In the genomic region with DNA sequence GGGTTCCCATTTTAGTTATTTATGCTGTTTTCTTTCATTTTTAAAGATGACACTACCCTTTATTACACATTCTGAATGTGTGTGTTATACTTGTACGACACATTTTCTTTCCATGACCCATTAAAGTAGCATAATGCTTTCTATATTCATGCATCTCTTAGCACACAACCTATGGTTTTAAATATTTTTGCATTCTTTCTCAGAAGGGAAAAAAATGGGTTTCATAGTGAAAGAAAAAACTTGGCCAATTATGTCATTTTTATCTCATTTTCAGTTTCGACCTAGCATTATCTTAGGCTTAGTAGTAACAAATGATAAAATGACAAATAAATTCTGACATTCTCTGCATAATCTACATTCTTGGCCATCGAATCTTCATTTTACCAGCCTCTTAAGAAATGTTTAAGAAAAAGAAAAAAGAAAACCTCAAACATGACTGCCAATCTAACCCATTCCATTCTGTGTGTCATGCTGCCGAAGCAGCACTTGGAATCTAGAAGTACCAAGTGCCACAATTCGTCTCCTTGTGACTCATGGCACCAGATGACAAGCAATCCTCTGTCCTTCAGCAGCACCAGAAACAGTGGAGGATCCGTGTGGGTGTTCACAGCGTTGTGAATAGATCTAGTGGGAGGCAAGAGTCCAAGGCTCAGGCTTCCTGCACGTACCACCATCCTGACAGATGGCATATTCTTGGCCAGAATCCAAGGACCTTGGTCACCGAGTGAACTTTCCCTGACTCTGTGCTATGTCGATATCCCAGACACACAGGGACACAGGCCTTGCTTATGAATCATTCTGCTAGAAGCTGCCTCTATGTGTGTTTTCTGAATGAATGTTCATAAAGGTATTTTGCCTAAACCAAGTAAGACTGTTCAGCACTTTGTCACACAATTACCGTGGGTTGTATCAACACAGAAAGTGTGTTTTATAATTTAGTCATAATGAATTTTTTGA, we compare ENCODE assay signal across 1 cellular context.
A peak's percentile ranks its signal among the peaks of the same experiment; 100 is the strongest.
TF ChIP-seq lines count a peak whose summit lies in the region.

No MANE protein-coding gene starts in this region.

TF ChIP-seq in HepG2, 621 proteins besides CTCF, POLR2A, EP300 and RAD21 (continued from another document and continues in another):
- TF ChIP-seq, protein P1, sequence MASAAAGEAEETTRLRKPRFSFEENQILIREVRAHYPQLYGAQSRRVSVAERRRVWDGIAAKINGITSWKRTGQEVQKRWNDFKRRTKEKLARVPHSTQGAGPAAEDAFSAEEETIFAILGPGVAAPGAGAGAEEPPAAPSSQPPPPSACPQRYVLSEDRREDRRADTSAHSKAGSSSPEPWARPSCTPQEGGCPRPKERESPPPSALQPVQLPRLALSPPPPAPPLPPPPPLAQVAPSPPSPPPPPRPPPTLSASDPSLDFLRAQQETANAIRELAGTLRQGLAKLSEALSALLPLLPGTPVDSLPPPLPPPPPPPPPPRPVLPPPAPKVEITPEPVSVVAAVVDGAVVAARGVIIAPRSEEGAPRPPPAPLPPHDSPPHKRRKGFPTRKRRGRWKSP (CRISPR knock-in tag; IDR thresholded peaks at IDR 0.05), result no peak
- TF ChIP-seq ZNF713 (CRISPR knock-in tag; IDR thresholded peaks at IDR 0.05), result no peak
- no peak for TF ChIP-seq ZNF530 (CRISPR knock-in tag; IDR thresholded peaks at IDR 0.05; ENCODE audit: low read depth)
- TF ChIP-seq NR1H2 (CRISPR knock-in tag; IDR thresholded peaks at IDR 0.05; ENCODE audit: borderline replicate concordance, low read depth), result no peak
- TF ChIP-seq ZNF788 (CRISPR knock-in tag; IDR thresholded peaks at IDR 0.05; ENCODE audit: borderline replicate concordance), result peak; percentile 56; the same call in 1 of the 2 replicates
- peak; percentile 39; the same call in 1 of the 2 replicates for TF ChIP-seq ZFP82 (CRISPR knock-in tag; IDR thresholded peaks at IDR 0.05; ENCODE audit: borderline replicate concordance)
- no peak for TF ChIP-seq SP2 (CRISPR knock-in tag; IDR thresholded peaks at IDR 0.05)
- TF ChIP-seq, protein P2, sequence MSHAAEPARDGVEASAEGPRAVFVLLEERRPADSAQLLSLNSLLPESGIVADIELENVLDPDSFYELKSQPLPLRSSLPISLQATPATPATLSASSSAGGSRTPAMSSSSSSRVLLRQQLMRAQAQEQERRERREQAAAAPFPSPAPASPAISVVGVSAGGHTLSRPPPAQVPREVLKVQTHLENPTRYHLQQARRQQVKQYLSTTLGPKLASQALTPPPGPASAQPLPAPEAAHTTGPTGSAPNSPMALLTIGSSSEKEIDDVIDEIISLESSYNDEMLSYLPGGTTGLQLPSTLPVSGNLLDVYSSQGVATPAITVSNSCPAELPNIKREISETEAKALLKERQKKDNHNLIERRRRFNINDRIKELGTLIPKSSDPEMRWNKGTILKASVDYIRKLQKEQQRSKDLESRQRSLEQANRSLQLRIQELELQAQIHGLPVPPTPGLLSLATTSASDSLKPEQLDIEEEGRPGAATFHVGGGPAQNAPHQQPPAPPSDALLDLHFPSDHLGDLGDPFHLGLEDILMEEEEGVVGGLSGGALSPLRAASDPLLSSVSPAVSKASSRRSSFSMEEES (CRISPR knock-in tag; IDR thresholded peaks at IDR 0.05), result no peak
- TF ChIP-seq, protein P3, sequence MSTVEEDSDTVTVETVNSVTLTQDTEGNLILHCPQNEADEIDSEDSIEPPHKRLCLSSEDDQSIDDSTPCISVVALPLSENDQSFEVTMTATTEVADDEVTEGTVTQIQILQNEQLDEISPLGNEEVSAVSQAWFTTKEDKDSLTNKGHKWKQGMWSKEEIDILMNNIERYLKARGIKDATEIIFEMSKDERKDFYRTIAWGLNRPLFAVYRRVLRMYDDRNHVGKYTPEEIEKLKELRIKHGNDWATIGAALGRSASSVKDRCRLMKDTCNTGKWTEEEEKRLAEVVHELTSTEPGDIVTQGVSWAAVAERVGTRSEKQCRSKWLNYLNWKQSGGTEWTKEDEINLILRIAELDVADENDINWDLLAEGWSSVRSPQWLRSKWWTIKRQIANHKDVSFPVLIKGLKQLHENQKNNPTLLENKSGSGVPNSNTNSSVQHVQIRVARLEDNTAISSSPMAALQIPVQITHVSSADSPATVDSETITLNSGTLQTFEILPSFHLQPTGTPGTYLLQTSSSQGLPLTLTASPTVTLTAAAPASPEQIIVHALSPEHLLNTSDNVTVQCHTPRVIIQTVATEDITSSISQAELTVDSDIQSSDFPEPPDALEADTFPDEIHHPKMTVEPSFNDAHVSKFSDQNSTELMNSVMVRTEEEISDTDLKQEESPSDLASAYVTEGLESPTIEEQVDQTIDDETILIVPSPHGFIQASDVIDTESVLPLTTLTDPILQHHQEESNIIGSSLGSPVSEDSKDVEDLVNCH (CRISPR knock-in tag; IDR thresholded peaks at IDR 0.05), result no peak
- no peak for TF ChIP-seq TCF7L2 (IDR thresholded peaks at IDR 0.05; ENCODE audit: low read depth, low read length)
- TF ChIP-seq, protein P4, sequence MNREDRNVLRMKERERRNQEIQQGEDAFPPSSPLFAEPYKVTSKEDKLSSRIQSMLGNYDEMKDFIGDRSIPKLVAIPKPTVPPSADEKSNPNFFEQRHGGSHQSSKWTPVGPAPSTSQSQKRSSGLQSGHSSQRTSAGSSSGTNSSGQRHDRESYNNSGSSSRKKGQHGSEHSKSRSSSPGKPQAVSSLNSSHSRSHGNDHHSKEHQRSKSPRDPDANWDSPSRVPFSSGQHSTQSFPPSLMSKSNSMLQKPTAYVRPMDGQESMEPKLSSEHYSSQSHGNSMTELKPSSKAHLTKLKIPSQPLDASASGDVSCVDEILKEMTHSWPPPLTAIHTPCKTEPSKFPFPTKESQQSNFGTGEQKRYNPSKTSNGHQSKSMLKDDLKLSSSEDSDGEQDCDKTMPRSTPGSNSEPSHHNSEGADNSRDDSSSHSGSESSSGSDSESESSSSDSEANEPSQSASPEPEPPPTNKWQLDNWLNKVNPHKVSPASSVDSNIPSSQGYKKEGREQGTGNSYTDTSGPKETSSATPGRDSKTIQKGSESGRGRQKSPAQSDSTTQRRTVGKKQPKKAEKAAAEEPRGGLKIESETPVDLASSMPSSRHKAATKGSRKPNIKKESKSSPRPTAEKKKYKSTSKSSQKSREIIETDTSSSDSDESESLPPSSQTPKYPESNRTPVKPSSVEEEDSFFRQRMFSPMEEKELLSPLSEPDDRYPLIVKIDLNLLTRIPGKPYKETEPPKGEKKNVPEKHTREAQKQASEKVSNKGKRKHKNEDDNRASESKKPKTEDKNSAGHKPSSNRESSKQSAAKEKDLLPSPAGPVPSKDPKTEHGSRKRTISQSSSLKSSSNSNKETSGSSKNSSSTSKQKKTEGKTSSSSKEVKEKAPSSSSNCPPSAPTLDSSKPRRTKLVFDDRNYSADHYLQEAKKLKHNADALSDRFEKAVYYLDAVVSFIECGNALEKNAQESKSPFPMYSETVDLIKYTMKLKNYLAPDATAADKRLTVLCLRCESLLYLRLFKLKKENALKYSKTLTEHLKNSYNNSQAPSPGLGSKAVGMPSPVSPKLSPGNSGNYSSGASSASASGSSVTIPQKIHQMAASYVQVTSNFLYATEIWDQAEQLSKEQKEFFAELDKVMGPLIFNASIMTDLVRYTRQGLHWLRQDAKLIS (CRISPR knock-in tag; IDR thresholded peaks at IDR 0.05), result no peak
- 0 out of 2 replicates have a peak, but pooled peaks have one; percentile 22 for TF ChIP-seq ZNF780A (CRISPR knock-in tag; IDR thresholded peaks at IDR 0.05)
- TF ChIP-seq KDM4B (CRISPR knock-in tag; IDR thresholded peaks at IDR 0.05), result peak; percentile 40; the same call in 1 of the 2 replicates
- peak; percentile 88 for TF ChIP-seq ZNF598 (CRISPR knock-in tag; IDR thresholded peaks at IDR 0.05; ENCODE audit: borderline replicate concordance)
- peak; percentile 39 for TF ChIP-seq KMT2B (CRISPR knock-in tag; IDR thresholded peaks at IDR 0.05)
- TF ChIP-seq GATAD1 (CRISPR knock-in tag; IDR thresholded peaks at IDR 0.05), result peak; percentile 49; the same call in 1 of the 2 replicates
- no peak for TF ChIP-seq ZZZ3 (CRISPR knock-in tag; IDR thresholded peaks at IDR 0.05; ENCODE audit: borderline replicate concordance)
- no peak for TF ChIP-seq ZNF775 (CRISPR knock-in tag; IDR thresholded peaks at IDR 0.05; ENCODE audit: borderline replicate concordance)
- TF ChIP-seq, protein P5, sequence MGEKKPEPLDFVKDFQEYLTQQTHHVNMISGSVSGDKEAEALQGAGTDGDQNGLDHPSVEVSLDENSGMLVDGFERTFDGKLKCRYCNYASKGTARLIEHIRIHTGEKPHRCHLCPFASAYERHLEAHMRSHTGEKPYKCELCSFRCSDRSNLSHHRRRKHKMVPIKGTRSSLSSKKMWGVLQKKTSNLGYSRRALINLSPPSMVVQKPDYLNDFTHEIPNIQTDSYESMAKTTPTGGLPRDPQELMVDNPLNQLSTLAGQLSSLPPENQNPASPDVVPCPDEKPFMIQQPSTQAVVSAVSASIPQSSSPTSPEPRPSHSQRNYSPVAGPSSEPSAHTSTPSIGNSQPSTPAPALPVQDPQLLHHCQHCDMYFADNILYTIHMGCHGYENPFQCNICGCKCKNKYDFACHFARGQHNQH (CRISPR knock-in tag; IDR thresholded peaks at IDR 0.05), result peak; percentile 98
- no peak for TF ChIP-seq ZNF749 (CRISPR knock-in tag; IDR thresholded peaks at IDR 0.05; ENCODE audit: borderline replicate concordance)
- peak; percentile 63; the same call in 1 of the 2 replicates for TF ChIP-seq FOSL1 (CRISPR knock-in tag; IDR thresholded peaks at IDR 0.05; ENCODE audit: borderline replicate concordance)
- no peak for TF ChIP-seq ZNF777 (CRISPR knock-in tag; IDR thresholded peaks at IDR 0.05)
- no peak for TF ChIP-seq TCF12 (IDR thresholded peaks at IDR 0.05)
- 0 out of 2 replicates have a peak, but pooled peaks have one; percentile 49 for TF ChIP-seq TCF12 (CRISPR knock-in tag; IDR thresholded peaks at IDR 0.05)
- TF ChIP-seq ZNF572 (CRISPR knock-in tag; IDR thresholded peaks at IDR 0.05), result no peak
- TF ChIP-seq ZNF782 (CRISPR knock-in tag; IDR thresholded peaks at IDR 0.05; ENCODE audit: borderline replicate concordance), result no peak
- no peak for TF ChIP-seq ZNF235 (CRISPR knock-in tag; IDR thresholded peaks at IDR 0.05; ENCODE audit: borderline replicate concordance)
- no peak for TF ChIP-seq GTF3A (CRISPR knock-in tag; conservative IDR thresholded peaks at IDR 0.05)
- no peak for TF ChIP-seq ZNF776 (CRISPR knock-in tag; IDR thresholded peaks at IDR 0.05)
- TF ChIP-seq ZNF891 (CRISPR knock-in tag; IDR thresholded peaks at IDR 0.05), result no peak
- peak; percentile 68; the same call in 1 of the 2 replicates for TF ChIP-seq ZFP36L1 (CRISPR knock-in tag; IDR thresholded peaks at IDR 0.05)
- TF ChIP-seq HNF4G (IDR thresholded peaks at IDR 0.05; ENCODE audit: borderline replicate concordance, low read depth, low read length), result peak; percentile 74
- peak; percentile 79; the same call in 1 of the 2 replicates for TF ChIP-seq HNF4G (CRISPR knock-in tag; IDR thresholded peaks at IDR 0.05; ENCODE audit: borderline replicate concordance, low read depth)
- peak; percentile 73 for TF ChIP-seq ONECUT2 (CRISPR knock-in tag; IDR thresholded peaks at IDR 0.05)
- peak; percentile 86; the same call in 1 of the 2 replicates for TF ChIP-seq ZSCAN9 (CRISPR knock-in tag; IDR thresholded peaks at IDR 0.05; ENCODE audit: borderline replicate concordance)
- TF ChIP-seq PPARG (CRISPR knock-in tag; conservative IDR thresholded peaks at IDR 0.05), result peak; percentile 86
- no peak for TF ChIP-seq AGO2 (optimal IDR thresholded peaks at IDR 0.05; ENCODE audit: low read depth, low read length)
- no peak for TF ChIP-seq ZBTB7B (CRISPR knock-in tag; IDR thresholded peaks at IDR 0.05)
- peak; percentile 79 for TF ChIP-seq ZMAT3 (CRISPR knock-in tag; conservative IDR thresholded peaks at IDR 0.05)
- TF ChIP-seq ATAD3A (CRISPR knock-in tag; IDR thresholded peaks at IDR 0.05), result no peak
- TF ChIP-seq REL (CRISPR knock-in tag; conservative IDR thresholded peaks at IDR 0.05), result no peak
- TF ChIP-seq NONO (IDR thresholded peaks at IDR 0.05), result no peak
- TF ChIP-seq NONO (CRISPR knock-in tag; conservative IDR thresholded peaks at IDR 0.05), result no peak; the same call in 1 of the 2 replicates
- no peak; the same call in 1 of the 2 replicates for TF ChIP-seq SALL2 (CRISPR knock-in tag; IDR thresholded peaks at IDR 0.05)
- TF ChIP-seq, protein P6, sequence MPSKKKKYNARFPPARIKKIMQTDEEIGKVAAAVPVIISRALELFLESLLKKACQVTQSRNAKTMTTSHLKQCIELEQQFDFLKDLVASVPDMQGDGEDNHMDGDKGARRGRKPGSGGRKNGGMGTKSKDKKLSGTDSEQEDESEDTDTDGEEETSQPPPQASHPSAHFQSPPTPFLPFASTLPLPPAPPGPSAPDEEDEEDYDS (CRISPR knock-in tag; IDR thresholded peaks at IDR 0.05), result peak; percentile 69
- TF ChIP-seq ZNF121 (CRISPR knock-in tag; IDR thresholded peaks at IDR 0.05), result no peak
- TF ChIP-seq, protein P7, sequence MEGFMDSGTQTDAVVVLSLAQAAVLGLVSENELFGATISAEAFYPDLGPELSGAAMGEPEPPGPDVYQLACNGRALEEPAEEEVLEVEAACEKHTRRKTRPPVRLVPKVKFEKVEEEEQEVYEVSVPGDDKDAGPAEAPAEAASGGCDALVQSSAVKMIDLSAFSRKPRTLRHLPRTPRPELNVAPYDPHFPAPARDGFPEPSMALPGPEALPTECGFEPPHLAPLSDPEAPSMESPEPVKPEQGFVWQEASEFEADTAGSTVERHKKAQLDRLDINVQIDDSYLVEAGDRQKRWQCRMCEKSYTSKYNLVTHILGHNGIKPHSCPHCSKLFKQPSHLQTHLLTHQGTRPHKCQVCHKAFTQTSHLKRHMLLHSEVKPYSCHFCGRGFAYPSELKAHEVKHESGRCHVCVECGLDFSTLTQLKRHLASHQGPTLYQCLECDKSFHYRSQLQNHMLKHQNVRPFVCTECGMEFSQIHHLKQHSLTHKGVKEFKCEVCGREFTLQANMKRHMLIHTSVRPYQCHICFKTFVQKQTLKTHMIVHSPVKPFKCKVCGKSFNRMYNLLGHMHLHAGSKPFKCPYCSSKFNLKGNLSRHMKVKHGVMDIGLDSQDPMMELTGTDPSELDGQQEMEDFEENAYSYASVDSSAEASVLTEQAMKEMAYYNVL (CRISPR knock-in tag; IDR thresholded peaks at IDR 0.05; ENCODE audit: borderline replicate concordance), result peak; percentile 96
- TF ChIP-seq ZFP1 (CRISPR knock-in tag; IDR thresholded peaks at IDR 0.05), result peak; percentile 69; the same call in 1 of the 2 replicates
- TF ChIP-seq CCAR2 (optimal IDR thresholded peaks at IDR 0.05; ENCODE audit: low read depth, low read length), result no peak
- TF ChIP-seq TP53 (CRISPR knock-in tag; conservative IDR thresholded peaks at IDR 0.05), result no peak
- TF ChIP-seq SIX1 (CRISPR knock-in tag; IDR thresholded peaks at IDR 0.05; ENCODE audit: borderline replicate concordance), result peak; percentile 67; the same call in 1 of the 2 replicates
- no peak for TF ChIP-seq ELF4 (CRISPR knock-in tag; IDR thresholded peaks at IDR 0.05; ENCODE audit: borderline replicate concordance)
- TF ChIP-seq ZNF326 (CRISPR knock-in tag; IDR thresholded peaks at IDR 0.05; ENCODE audit: borderline replicate concordance), result no peak
- TF ChIP-seq, protein P8, sequence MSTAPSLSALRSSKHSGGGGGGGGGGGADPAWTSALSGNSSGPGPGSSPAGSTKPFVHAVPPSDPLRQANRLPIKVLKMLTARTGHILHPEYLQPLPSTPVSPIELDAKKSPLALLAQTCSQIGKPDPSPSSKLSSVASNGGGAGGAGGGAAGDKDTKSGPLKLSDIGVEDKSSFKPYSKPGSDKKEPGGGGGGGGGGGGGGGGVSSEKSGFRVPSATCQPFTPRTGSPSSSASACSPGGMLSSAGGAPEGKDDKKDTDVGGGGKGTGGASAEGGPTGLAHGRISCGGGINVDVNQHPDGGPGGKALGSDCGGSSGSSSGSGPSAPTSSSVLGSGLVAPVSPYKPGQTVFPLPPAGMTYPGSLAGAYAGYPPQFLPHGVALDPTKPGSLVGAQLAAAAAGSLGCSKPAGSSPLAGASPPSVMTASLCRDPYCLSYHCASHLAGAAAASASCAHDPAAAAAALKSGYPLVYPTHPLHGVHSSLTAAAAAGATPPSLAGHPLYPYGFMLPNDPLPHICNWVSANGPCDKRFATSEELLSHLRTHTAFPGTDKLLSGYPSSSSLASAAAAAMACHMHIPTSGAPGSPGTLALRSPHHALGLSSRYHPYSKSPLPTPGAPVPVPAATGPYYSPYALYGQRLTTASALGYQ (CRISPR knock-in tag; IDR thresholded peaks at IDR 0.05), result no peak; the same call in 1 of the 2 replicates
